Comparison of ENCODE assay signal across 1 cellular context in the genomic region with DNA sequence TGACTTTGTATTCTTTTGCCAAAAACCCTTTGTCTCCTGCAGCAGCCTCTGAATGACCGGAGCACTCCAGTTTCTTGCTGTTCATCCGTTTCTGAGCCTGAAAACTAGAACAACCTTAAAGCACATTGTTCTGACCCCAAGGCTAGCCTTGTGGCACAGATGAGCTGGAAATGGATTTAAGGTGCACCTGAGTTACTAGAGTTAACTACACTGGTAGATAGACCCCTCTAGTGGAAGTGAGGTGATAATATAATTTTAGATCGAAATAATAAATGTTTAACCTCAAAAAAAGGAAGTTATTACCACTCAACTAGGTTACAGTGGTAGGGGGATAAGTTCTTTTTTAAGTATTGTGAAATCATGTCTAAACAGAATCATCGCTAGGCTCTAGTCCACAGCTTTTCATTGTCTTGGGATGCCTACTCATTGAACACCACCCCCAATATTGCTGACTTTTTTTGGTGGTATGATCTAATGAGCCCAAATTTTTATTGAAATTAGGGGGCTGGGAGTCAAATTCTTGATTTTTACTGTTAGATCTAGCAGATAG.
TF ChIP-seq lines count a peak whose summit lies in the region.

No MANE protein-coding gene starts in this region.

TF ChIP-seq in GM23338, 12 proteins besides CTCF, POLR2A, EP300 and RAD21 (continued from another document):
- TF ChIP-seq ZNF462 (CRISPR knock-in tag; IDR thresholded peaks at IDR 0.05) (no peak), NANOG (IDR thresholded peaks at IDR 0.05; ENCODE audit: borderline replicate concordance) (no peak), EZH2phosphoT487 (IDR thresholded peaks at IDR 0.05; ENCODE audit: unreplicated experiment) (no peak), CREB1 (CRISPR knock-in tag; IDR thresholded peaks at IDR 0.05; ENCODE audit: low read depth) (no peak)
- TF ChIP-seq, protein P1, sequence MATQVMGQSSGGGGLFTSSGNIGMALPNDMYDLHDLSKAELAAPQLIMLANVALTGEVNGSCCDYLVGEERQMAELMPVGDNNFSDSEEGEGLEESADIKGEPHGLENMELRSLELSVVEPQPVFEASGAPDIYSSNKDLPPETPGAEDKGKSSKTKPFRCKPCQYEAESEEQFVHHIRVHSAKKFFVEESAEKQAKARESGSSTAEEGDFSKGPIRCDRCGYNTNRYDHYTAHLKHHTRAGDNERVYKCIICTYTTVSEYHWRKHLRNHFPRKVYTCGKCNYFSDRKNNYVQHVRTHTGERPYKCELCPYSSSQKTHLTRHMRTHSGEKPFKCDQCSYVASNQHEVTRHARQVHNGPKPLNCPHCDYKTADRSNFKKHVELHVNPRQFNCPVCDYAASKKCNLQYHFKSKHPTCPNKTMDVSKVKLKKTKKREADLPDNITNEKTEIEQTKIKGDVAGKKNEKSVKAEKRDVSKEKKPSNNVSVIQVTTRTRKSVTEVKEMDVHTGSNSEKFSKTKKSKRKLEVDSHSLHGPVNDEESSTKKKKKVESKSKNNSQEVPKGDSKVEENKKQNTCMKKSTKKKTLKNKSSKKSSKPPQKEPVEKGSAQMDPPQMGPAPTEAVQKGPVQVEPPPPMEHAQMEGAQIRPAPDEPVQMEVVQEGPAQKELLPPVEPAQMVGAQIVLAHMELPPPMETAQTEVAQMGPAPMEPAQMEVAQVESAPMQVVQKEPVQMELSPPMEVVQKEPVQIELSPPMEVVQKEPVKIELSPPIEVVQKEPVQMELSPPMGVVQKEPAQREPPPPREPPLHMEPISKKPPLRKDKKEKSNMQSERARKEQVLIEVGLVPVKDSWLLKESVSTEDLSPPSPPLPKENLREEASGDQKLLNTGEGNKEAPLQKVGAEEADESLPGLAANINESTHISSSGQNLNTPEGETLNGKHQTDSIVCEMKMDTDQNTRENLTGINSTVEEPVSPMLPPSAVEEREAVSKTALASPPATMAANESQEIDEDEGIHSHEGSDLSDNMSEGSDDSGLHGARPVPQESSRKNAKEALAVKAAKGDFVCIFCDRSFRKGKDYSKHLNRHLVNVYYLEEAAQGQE (IDR thresholded peaks at IDR 0.05; ENCODE audit: unreplicated experiment): no peak
TF ChIP-seq in GM23338: peak in this region for 0.
